Comparison of ENCODE assay signal across 19 cellular contexts in the genomic region with DNA sequence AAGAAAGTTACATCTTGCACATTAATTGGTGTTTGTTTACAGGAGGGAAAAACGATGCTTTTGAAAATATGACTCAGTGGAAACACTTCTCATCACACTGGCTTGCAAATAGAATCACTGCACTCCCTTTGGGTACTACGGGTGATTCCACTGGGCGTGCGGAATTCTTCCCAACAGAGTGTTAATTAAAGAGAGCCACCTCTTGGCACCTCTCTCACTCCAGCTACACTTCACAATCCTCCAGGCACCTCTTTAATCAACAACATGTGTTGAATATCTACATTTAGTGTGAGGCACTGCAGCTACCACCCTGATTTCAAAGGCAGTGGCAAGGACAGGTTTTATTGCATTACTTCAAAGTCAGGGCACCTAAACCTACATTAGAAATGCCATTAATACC.
"Had no signal": no experiment of that assay in that cellular context is flagged by ENCODE, and none has a peak within 500 bp of the region (broad histone marks: within the 10 kb centered on the region; RNA-seq: fewer than 3 reads in every experiment).

No MANE protein-coding gene starts in this region.

- ATAC-seq: right lobe of liver had no signal

- H3K27ac Mint-ChIP-seq: activated naive CD8-positive, alpha-beta T cell treated with anti-CD3 and anti-CD28 coated beads for 36 hours; activated T-cell treated with anti-CD3 and anti-CD28 coated beads, Interleukin-2, amount 50 U/mL, for 24 hours; activated T-helper 2 cell treated with anti-CD3 and anti-CD28 coated beads, Interferon-gamma antibody, Interleukin-2, Interleukin-4, amounts not matched to agents 10 μg/mL and 5 μg/mL and 100 μg/mL, durations not matched to agents 14 hours and 24 hours and 36 hours; dendritic cell treated with granulocyte-macrophage colony-stimulating factor and Interleukin-4, amounts not matched to agents 40 ng/mL and 50 ng/mL, for 4 days had no signal

- H3K36me3 ChIP-seq: right lobe of liver, uterus had no signal

- H3K27ac ChIP-seq: parathyroid adenoma, right lobe of liver, skin epidermis, testis, uterus had no signal

- H3K79me2 ChIP-seq: parathyroid adenoma had no signal

- H2AFZ ChIP-seq: parathyroid adenoma had no signal

- DNase-seq: activated naive CD4-positive, alpha-beta T cell treated with Interleukin-2 at 50 U/mL for 16 hours; activated naive CD8-positive, alpha-beta T cell treated with anti-CD3 and anti-CD28 coated beads for 36 hours; activated T-cell treated with anti-CD3 and anti-CD28 coated beads, Interleukin-2, amount 50 U/mL, for 24 hours; effector CD8-positive, alpha-beta T cell; foreskin melanocyte; glutamatergic neuron; kidney glomerular epithelial cell; right lobe of liver; stimulated activated CD4-positive, alpha-beta T cell treated with anti-CD3 and anti-CD28 coated beads, Interleukin-15, amount 100 ng/mL, for 24 hours; stimulated activated naive CD4-positive, alpha-beta T cell; T-helper 9 cell; testis; trophoblast cell; uterus had no signal

- H3K4me1 ChIP-seq: parathyroid adenoma, right lobe of liver, testis, uterus had no signal

- H3K4me3 Mint-ChIP-seq: activated naive CD8-positive, alpha-beta T cell treated with anti-CD3 and anti-CD28 coated beads for 36 hours; activated T-cell treated with anti-CD3 and anti-CD28 coated beads, Interleukin-2, amount 50 U/mL, for 24 hours; dendritic cell treated with granulocyte-macrophage colony-stimulating factor and Interleukin-4, amounts not matched to agents 40 ng/mL and 50 ng/mL, for 4 days; nephron had no signal

- H3K9ac ChIP-seq: parathyroid adenoma had no signal

- H3K4me3 ChIP-seq: right lobe of liver, skin epidermis, testis, uterus had no signal

- H3K36me3 Mint-ChIP-seq: activated naive CD8-positive, alpha-beta T cell treated with anti-CD3 and anti-CD28 coated beads for 36 hours had no signal

- H3K27me3 Mint-ChIP-seq: activated naive CD8-positive, alpha-beta T cell treated with anti-CD3 and anti-CD28 coated beads for 36 hours; dendritic cell treated with granulocyte-macrophage colony-stimulating factor and Interleukin-4, amounts not matched to agents 40 ng/mL and 50 ng/mL, for 4 days had no signal

- H3K9me3 ChIP-seq: right lobe of liver, testis, uterus had no signal

- H3K9me3 Mint-ChIP-seq: activated naive CD8-positive, alpha-beta T cell treated with anti-CD3 and anti-CD28 coated beads for 36 hours; dendritic cell treated with granulocyte-macrophage colony-stimulating factor and Interleukin-4, amounts not matched to agents 40 ng/mL and 50 ng/mL, for 4 days had no signal

- H3K27me3 ChIP-seq: right lobe of liver, testis, uterus had no signal

- H3K4me1 Mint-ChIP-seq: activated naive CD8-positive, alpha-beta T cell treated with anti-CD3 and anti-CD28 coated beads for 36 hours had no signal
